ENCODE assay signal across 1 cellular context in the genomic region with DNA sequence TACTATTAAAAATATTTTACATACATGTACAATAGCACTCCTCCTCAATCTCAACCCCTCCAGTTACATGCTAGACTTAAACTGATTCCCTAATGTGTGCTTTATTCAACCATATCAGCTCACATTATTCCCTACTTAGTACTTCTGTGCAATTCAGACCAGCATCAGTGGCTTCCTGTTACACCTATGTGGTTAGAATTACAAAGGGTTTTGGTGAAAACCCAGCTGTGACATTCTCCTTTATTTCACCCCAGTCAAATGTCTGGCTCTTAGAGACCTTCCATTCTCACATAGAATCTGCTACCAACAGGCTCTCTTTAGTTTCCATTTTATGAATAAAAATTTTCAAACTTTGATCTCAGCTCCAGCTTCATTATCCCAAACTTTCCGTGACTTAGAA.
TF ChIP-seq lines count a peak whose summit lies in the region.

No MANE protein-coding gene starts in this region.

TF ChIP-seq in SK-N-SH treated with all-trans-retinoic acid at 6 μM for 48 hours, 23 proteins besides CTCF, POLR2A, EP300 and RAD21 (continued from another document):
- TF ChIP-seq, protein P1, sequence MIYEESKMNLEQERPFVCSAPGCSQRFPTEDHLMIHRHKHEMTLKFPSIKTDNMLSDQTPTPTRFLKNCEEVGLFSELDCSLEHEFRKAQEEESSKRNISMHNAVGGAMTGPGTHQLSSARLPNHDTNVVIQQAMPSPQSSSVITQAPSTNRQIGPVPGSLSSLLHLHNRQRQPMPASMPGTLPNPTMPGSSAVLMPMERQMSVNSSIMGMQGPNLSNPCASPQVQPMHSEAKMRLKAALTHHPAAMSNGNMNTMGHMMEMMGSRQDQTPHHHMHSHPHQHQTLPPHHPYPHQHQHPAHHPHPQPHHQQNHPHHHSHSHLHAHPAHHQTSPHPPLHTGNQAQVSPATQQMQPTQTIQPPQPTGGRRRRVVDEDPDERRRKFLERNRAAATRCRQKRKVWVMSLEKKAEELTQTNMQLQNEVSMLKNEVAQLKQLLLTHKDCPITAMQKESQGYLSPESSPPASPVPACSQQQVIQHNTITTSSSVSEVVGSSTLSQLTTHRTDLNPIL (CRISPR knock-in tag; IDR thresholded peaks at IDR 0.05; ENCODE audit: low read depth) = no peak
- TF ChIP-seq ARNTL (CRISPR knock-in tag; IDR thresholded peaks at IDR 0.05; ENCODE audit: borderline replicate concordance, low read depth) (no peak), ZNF565 (CRISPR knock-in tag; conservative IDR thresholded peaks at IDR 0.05; ENCODE audit: low read depth) (no peak), ESRRG (CRISPR knock-in tag; IDR thresholded peaks at IDR 0.05) (no peak), ZFP3 (CRISPR knock-in tag; IDR thresholded peaks at IDR 0.05) (no peak), PPARA (CRISPR knock-in tag; IDR thresholded peaks at IDR 0.05; ENCODE audit: borderline replicate concordance) (no peak), SNAI2 (CRISPR knock-in tag; IDR thresholded peaks at IDR 0.05) (no peak)
- TF ChIP-seq, protein P2, sequence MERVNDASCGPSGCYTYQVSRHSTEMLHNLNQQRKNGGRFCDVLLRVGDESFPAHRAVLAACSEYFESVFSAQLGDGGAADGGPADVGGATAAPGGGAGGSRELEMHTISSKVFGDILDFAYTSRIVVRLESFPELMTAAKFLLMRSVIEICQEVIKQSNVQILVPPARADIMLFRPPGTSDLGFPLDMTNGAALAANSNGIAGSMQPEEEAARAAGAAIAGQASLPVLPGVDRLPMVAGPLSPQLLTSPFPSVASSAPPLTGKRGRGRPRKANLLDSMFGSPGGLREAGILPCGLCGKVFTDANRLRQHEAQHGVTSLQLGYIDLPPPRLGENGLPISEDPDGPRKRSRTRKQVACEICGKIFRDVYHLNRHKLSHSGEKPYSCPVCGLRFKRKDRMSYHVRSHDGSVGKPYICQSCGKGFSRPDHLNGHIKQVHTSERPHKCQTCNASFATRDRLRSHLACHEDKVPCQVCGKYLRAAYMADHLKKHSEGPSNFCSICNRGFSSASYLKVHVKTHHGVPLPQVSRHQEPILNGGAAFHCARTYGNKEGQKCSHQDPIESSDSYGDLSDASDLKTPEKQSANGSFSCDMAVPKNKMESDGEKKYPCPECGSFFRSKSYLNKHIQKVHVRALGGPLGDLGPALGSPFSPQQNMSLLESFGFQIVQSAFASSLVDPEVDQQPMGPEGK (CRISPR knock-in tag; IDR thresholded peaks at IDR 0.05; ENCODE audit: borderline replicate concordance) = no peak
TF ChIP-seq in SK-N-SH treated with all-trans-retinoic acid at 6 μM for 48 hours: peak in this region for 0.
